ENCODE assay signal across 7 cellular contexts in genomic region chr17:40107266-40107980, GRCh38. TPM values are rescaled to one million over a fixed set of nuclear protein-coding genes. Genes with fewer than 3 reads are reported as not detected.
DNase-seq lines count a peak whose midpoint lies in the region; ATAC-seq and TF ChIP-seq lines count a peak whose summit lies in the region.

No MANE protein-coding gene starts in this region.

- intact Hi-C loops in left colon (cut with DNase I, micrococcal nuclease): loop anchor here in 1 of 2 donors (5.0 kb wide), 1 partner anchor 40 kb away; no protein-coding TSS in a partner anchor

- H3K9me3 ChIP-seq in subcutaneous abdominal adipose tissue (ENCODE audit: control insufficient read depth in 5 of 5, low read length in 5 of 5): no peaks in the 10 kb centered on the region

- in situ Hi-C loops in KBM-7 (cut with MboI; ENCODE audit: low pct_unique_long_range_greater_than_20kb, low sequenced_read_pairs): no loop called here

- H3K4me3 ChIP-seq in subcutaneous abdominal adipose tissue (ENCODE audit: low read depth in 1 of 5, low read length in 5 of 5): peak overlapping the region; percentile 5 to 62 (median 44)

- peak; percentile 79 for DNase-seq in KBM-7
- no peak for DNase-seq in activated naive CD4-positive, alpha-beta T cell treated with anti-CD3 and anti-CD28 coated beads, Interleukin-2, amount 50 U/mL, for 72 hours (ENCODE audit: low spot score in 2 of 2)
- peak; percentile 22 to 45 for DNase-seq in left colon
- no peak for DNase-seq in GM10266 (ENCODE audit: extremely low spot score)

- H3K9me3 Mint-ChIP-seq in activated naive CD4-positive, alpha-beta T cell treated with anti-CD3 and anti-CD28 coated beads, Interleukin-2, amount 50 U/mL, for 72 hours: no peaks in the 10 kb centered on the region

- H3K4me1 ChIP-seq in subcutaneous abdominal adipose tissue (ENCODE audit: control insufficient read depth in 5 of 5, insufficient read depth in 5 of 5, low read length in 5 of 5): peaks cover 54 to 98% (median 98%) of the 10 kb centered on the region in 5 donors

- no peaks in the 10 kb centered on the region for H3K36me3 ChIP-seq in subcutaneous abdominal adipose tissue (ENCODE audit: control insufficient read depth in 5 of 5, insufficient read depth in 5 of 5, low read length in 5 of 5)

- TF ChIP-seq CTCF in GM10266 (IDR thresholded peaks at IDR 0.05; ENCODE audit: control insufficient read depth, insufficient read depth, low read depth, missing control alignments): no peak

- ATAC-seq in activated naive CD4-positive, alpha-beta T cell treated with anti-CD3 and anti-CD28 coated beads, Interleukin-2, amount 50 U/mL, for 72 hours: peak; percentile 13 to 14
- no peak for ATAC-seq in left colon
- no peak for ATAC-seq in HG03342 (IDR thresholded peaks at IDR 0.05; ENCODE audit: unreplicated experiment)
- no peak for ATAC-seq in GM21390 (IDR thresholded peaks at IDR 0.05; ENCODE audit: unreplicated experiment)

- H3K9ac ChIP-seq in subcutaneous abdominal adipose tissue (ENCODE audit: low read length in 5 of 5): peak overlapping the region; percentile 3 to 68 (median 48)

- H3K27ac Mint-ChIP-seq in activated naive CD4-positive, alpha-beta T cell treated with anti-CD3 and anti-CD28 coated beads, Interleukin-2, amount 50 U/mL, for 72 hours: peak overlapping the region in 1 of 2 donors; percentile 79

- peaks cover 0 to 5% of the 10 kb centered on the region in 2 donors for H3K36me3 Mint-ChIP-seq in activated naive CD4-positive, alpha-beta T cell treated with anti-CD3 and anti-CD28 coated beads, Interleukin-2, amount 50 U/mL, for 72 hours

- no peaks in the 10 kb centered on the region for H3K27me3 ChIP-seq in subcutaneous abdominal adipose tissue (ENCODE audit: control insufficient read depth in 5 of 5, insufficient read depth in 4 of 5, low read length in 5 of 5)

- peak overlapping the region; percentile 97 for H3K27ac ChIP-seq in subcutaneous abdominal adipose tissue (ENCODE audit: low read depth, low read length)

RNA-seq across cellular contexts. Expression of gene NR1D1, which starts 7.0 kb away (rescaled TPM):
- 10 to 100 TPM in 1 of 2 donors, 1 to 10 TPM in 1; 4.8 to 26.7 TPM for total RNA-seq in activated naive CD4-positive, alpha-beta T cell treated with anti-CD3 and anti-CD28 coated beads, Interleukin-2, amount 50 U/mL, for 72 hours
- total RNA-seq in left colon: 10 to 100 TPM; 16.9 to 19.8 TPM

RNA-seq across cellular contexts. Expression of gene MSL1, which starts 14.3 kb away (rescaled TPM):
- 100 to 1,000 TPM in 1 of 2 donors, 10 to 100 TPM in 1; 83.4 to 140 TPM for total RNA-seq in activated naive CD4-positive, alpha-beta T cell treated with anti-CD3 and anti-CD28 coated beads, Interleukin-2, amount 50 U/mL, for 72 hours
- 10 to 100 TPM; 77.4 to 82.0 TPM for total RNA-seq in left colon

RNA-seq across cellular contexts. Expression of gene CASC3, which starts 32.9 kb away (rescaled TPM):
- 100 to 1,000 TPM; 104 to 212 TPM for total RNA-seq in activated naive CD4-positive, alpha-beta T cell treated with anti-CD3 and anti-CD28 coated beads, Interleukin-2, amount 50 U/mL, for 72 hours
- total RNA-seq in left colon: 10 to 100 TPM; 56.2 to 58.9 TPM

RNA-seq across cellular contexts. Expression of gene THRA, which starts 44.7 kb away (rescaled TPM):
- total RNA-seq in activated naive CD4-positive, alpha-beta T cell treated with anti-CD3 and anti-CD28 coated beads, Interleukin-2, amount 50 U/mL, for 72 hours: 10 to 100 TPM; 14.5 to 19.3 TPM
- total RNA-seq in left colon: 10 to 100 TPM; 48.4 to 56.3 TPM

RNA-seq across cellular contexts. Expression of gene MED24, which starts 53.2 kb away (rescaled TPM):
- 100 to 1,000 TPM; 106 to 133 TPM for total RNA-seq in activated naive CD4-positive, alpha-beta T cell treated with anti-CD3 and anti-CD28 coated beads, Interleukin-2, amount 50 U/mL, for 72 hours
- total RNA-seq in left colon: 100 to 1,000 TPM in 1 of 2 donors, 10 to 100 TPM in 1; 63.4 to 108 TPM

Comparison
In these comparisons a context has a peak if more than half of its experiments do, and no peak if none do; other contexts are left out.
1. DNase-seq: peak in KBM-7 (single experiment) and left colon (2 of 2); none in activated naive CD4-positive, alpha-beta T cell treated with anti-CD3 and anti-CD28 coated beads, Interleukin-2, amount 50 U/mL, for 72 hours (0 of 2) and GM10266 (single experiment).
2. ATAC-seq: peak in activated naive CD4-positive, alpha-beta T cell treated with anti-CD3 and anti-CD28 coated beads, Interleukin-2, amount 50 U/mL, for 72 hours (2 of 2); none in left colon (single experiment), HG03342 (single experiment) and GM21390 (single experiment).